In genomic region chrX:115642895-115643530, GRCh38 we compare ENCODE assay signal across 8 cellular contexts.
DNase-seq lines count a peak whose midpoint lies in the region; ATAC-seq, FAIRE-seq and TF ChIP-seq lines count a peak whose summit lies in the region.

No MANE protein-coding gene starts in this region.

- H3K4me2 ChIP-seq in smooth muscle cell, result peak overlapping the region; percentile 5

- peaks cover 3% of the 10 kb centered on the region for H4K20me1 ChIP-seq in smooth muscle cell (ENCODE audit: low read depth)

- H3K4me3 ChIP-seq in CD8-positive, alpha-beta memory T cell (ENCODE audit: low read length), result no peak overlapping the region
- H3K4me3 ChIP-seq in left ventricle myocardium inferior (no peak overlapping the region), smooth muscle cell (no peak overlapping the region)

- no peaks in the 10 kb centered on the region for H3K27me3 ChIP-seq in CD8-positive, alpha-beta memory T cell (ENCODE audit: insufficient read depth, low read length, poor library complexity, severe bottlenecking)
- no peaks in the 10 kb centered on the region for H3K27me3 ChIP-seq in left ventricle myocardium inferior (ENCODE audit: low read depth)
- H3K27me3 ChIP-seq in smooth muscle cell (ENCODE audit: low read depth), result no peaks in the 10 kb centered on the region

- 35% methylated on average over 5 of the region's 5 CpGs for WGBS in smooth muscle cell (ENCODE audit: low lambda C conversion rate)

- H3K9me3 Mint-ChIP-seq in CD8-positive, alpha-beta memory T cell, result no peaks in the 10 kb centered on the region
- H3K9me3 Mint-ChIP-seq in activated naive CD8-positive, alpha-beta T cell treated with anti-CD3 and anti-CD28 coated beads for 36 hours, result no peaks in the 10 kb centered on the region

- TF ChIP-seq CTCF in left ventricle myocardium inferior (IDR thresholded peaks at IDR 0.05; ENCODE audit: borderline replicate concordance) (peak; percentile 86), smooth muscle cell (IDR thresholded peaks at IDR 0.05; ENCODE audit: borderline replicate concordance, insufficient read depth, poor library complexity, severe bottlenecking) (peak; percentile 100)

- no peaks in the 10 kb centered on the region for H3K9me3 ChIP-seq in CD8-positive, alpha-beta memory T cell (ENCODE audit: low read length)
- no peaks in the 10 kb centered on the region for H3K9me3 ChIP-seq in left ventricle myocardium inferior (replicated peaks)
- no peaks in the 10 kb centered on the region for H3K9me3 ChIP-seq in smooth muscle cell (replicated peaks; ENCODE audit: low read depth)

- peak overlapping the region; percentile 25 for H3K9ac ChIP-seq in smooth muscle cell (ENCODE audit: low read depth)

- intact Hi-C loops in left ventricle myocardium inferior (cut with micrococcal nuclease) (loop anchor here (10.0 kb wide), 1 partner anchor 308 kb away; no protein-coding TSS in a partner anchor), posterior vena cava (cut with DNase I) (loop anchor here in 1 of 2 donors (5.0 kb wide), 1 partner anchor 311 kb away; no protein-coding TSS in a partner anchor)

- CTCF ChIA-PET in CD8-positive, alpha-beta memory T cell (lab: Charles Lee), result interaction anchor here (1.6 kb wide), 1 partner anchor 17 kb away, joined by 5 read pairs; no protein-coding TSS in a partner anchor

- no peak overlapping the region for H3K27ac ChIP-seq in CD8-positive, alpha-beta memory T cell (ENCODE audit: low read depth, low read length)
- H3K27ac ChIP-seq in left ventricle myocardium inferior (replicated peaks) (peak overlapping the region; percentile 63), smooth muscle cell (ENCODE audit: low read depth) (peak overlapping the region; percentile 88)

- H3K36me3 ChIP-seq in CD8-positive, alpha-beta memory T cell (ENCODE audit: insufficient read depth, low read length), result no peaks in the 10 kb centered on the region
- peaks cover 58% of the 10 kb centered on the region for H3K36me3 ChIP-seq in left ventricle myocardium inferior
- peaks cover 45% of the 10 kb centered on the region for H3K36me3 ChIP-seq in smooth muscle cell (ENCODE audit: low read depth)

- H3K4me3 Mint-ChIP-seq in CD8-positive, alpha-beta memory T cell, result no peak overlapping the region
- H3K4me3 Mint-ChIP-seq in activated naive CD8-positive, alpha-beta T cell treated with anti-CD3 and anti-CD28 coated beads for 36 hours, result no peak overlapping the region

- DNase-seq in CD8-positive, alpha-beta memory T cell, result peak in 3 of 5 donors; percentile 1 to 29 (median 17)
- DNase-seq in GM18507 (ENCODE audit: extremely low spot score, insufficient read length, low read depth) (no peak), NCI-H2227 treated with DMSO at 0.1 percent for 48 hours (lab: John Stamatoyannopoulos, UW) (peak; percentile 73), left ventricle myocardium inferior (no peak), smooth muscle cell (lab: John Stamatoyannopoulos, UW; ENCODE audit: unreplicated experiment) (no peak), posterior vena cava (ENCODE audit: low spot score) (no peak)
- peak; percentile 4 for DNase-seq in activated naive CD8-positive, alpha-beta T cell treated with anti-CD3 and anti-CD28 coated beads for 36 hours

- no peak overlapping the region for H2AFZ ChIP-seq in smooth muscle cell (ENCODE audit: low read depth)

- POLR2A ChIA-PET in CD8-positive, alpha-beta memory T cell (lab: Charles Lee), result no interaction called here

- H3K36me3 Mint-ChIP-seq in CD8-positive, alpha-beta memory T cell, result no peaks in the 10 kb centered on the region
- no peaks in the 10 kb centered on the region for H3K36me3 Mint-ChIP-seq in activated naive CD8-positive, alpha-beta T cell treated with anti-CD3 and anti-CD28 coated beads for 36 hours

- H3K4me1 Mint-ChIP-seq in CD8-positive, alpha-beta memory T cell, result no peaks in the 10 kb centered on the region
- H3K4me1 Mint-ChIP-seq in activated naive CD8-positive, alpha-beta T cell treated with anti-CD3 and anti-CD28 coated beads for 36 hours, result no peaks in the 10 kb centered on the region

- H3K27me3 Mint-ChIP-seq in CD8-positive, alpha-beta memory T cell, result peaks cover 0 to 5% of the 10 kb centered on the region in 2 donors
- H3K27me3 Mint-ChIP-seq in activated naive CD8-positive, alpha-beta T cell treated with anti-CD3 and anti-CD28 coated beads for 36 hours, result no peaks in the 10 kb centered on the region

- H3F3A ChIP-seq in smooth muscle cell (ENCODE audit: low read depth), result peaks cover 15% of the 10 kb centered on the region

- no peaks in the 10 kb centered on the region for H3K4me1 ChIP-seq in CD8-positive, alpha-beta memory T cell (ENCODE audit: insufficient read depth, low read length)
- H3K4me1 ChIP-seq in left ventricle myocardium inferior (peaks cover 8% of the 10 kb centered on the region), smooth muscle cell (ENCODE audit: low read depth) (peaks cover 11% of the 10 kb centered on the region)

- H3K27ac Mint-ChIP-seq in CD8-positive, alpha-beta memory T cell, result no peak overlapping the region
- H3K27ac Mint-ChIP-seq in activated naive CD8-positive, alpha-beta T cell treated with anti-CD3 and anti-CD28 coated beads for 36 hours, result no peak overlapping the region

- ATAC-seq in HG03571 (IDR thresholded peaks at IDR 0.05; ENCODE audit: unreplicated experiment), result no peak

- peak; percentile 74 for FAIRE-seq in GM18507 (lab: Jason Lieb, UNC)

- H3K79me2 ChIP-seq in smooth muscle cell (ENCODE audit: low read depth), result peaks cover 3% of the 10 kb centered on the region

Comparison
In these comparisons a context has a peak if more than half of its experiments do, and no peak if none do; other contexts are left out.
1. DNase-seq: peak in CD8-positive, alpha-beta memory T cell (3 of 5), NCI-H2227 treated with DMSO at 0.1 percent for 48 hours (single experiment) and activated naive CD8-positive, alpha-beta T cell treated with anti-CD3 and anti-CD28 coated beads for 36 hours (single experiment); none in GM18507 (single experiment), left ventricle myocardium inferior (single experiment), smooth muscle cell (single experiment) and posterior vena cava (single experiment).